12 cellular contexts compared by ENCODE assay signal in genomic region chr7:6012355-6013104, GRCh38. TPM values are rescaled to one million over a fixed set of nuclear protein-coding genes. Genes with fewer than 3 reads are reported as not detected.
DNase-seq lines count a peak whose midpoint lies in the region; ATAC-seq lines count a peak whose summit lies in the region.
"Had no signal": no experiment of that assay in that cellular context is flagged by ENCODE, and none has a peak within 500 bp of the region (broad histone marks: within the 10 kb centered on the region; RNA-seq: fewer than 3 reads in every experiment).

No MANE protein-coding gene starts in this region.

- no peak overlapping the region for H2AFZ ChIP-seq in GM23248

- no peaks in the 10 kb centered on the region for H3K9me3 ChIP-seq in GM23248 (ENCODE audit: low read depth)
- no peaks in the 10 kb centered on the region for H3K9me3 ChIP-seq in muscle layer of duodenum (ENCODE audit: control insufficient read depth in 1 of 2, low read length in 2 of 2)

- H3K9ac ChIP-seq in GM23248: peak overlapping the region; percentile 15; the same call in 1 of the 2 replicates

- H3K9me3 Mint-ChIP-seq in activated T-helper 17 cell treated with anti-CD3 and anti-CD28 coated beads, Interleukin-2, amount 50 U/mL, for 72 hours: no peaks in the 10 kb centered on the region
- H3K9me3 Mint-ChIP-seq: activated B cell treated with CpG ODN at 0.5 μM for 24 hours had no signal

- H3K4me2 ChIP-seq in GM23248 (ENCODE audit: unreplicated experiment): no peak overlapping the region

- peaks cover 6% of the 10 kb centered on the region for H3K4me1 Mint-ChIP-seq in activated T-helper 17 cell treated with anti-CD3 and anti-CD28 coated beads, Interleukin-2, amount 50 U/mL, for 72 hours

- no peaks in the 10 kb centered on the region for H3K27me3 ChIP-seq in GM23248 (replicated peaks; ENCODE audit: insufficient read depth)
- H3K27me3 ChIP-seq in muscle layer of duodenum (ENCODE audit: low read depth, low read length): no peaks in the 10 kb centered on the region
- H3K27me3 ChIP-seq: cardiac muscle cell had no signal

- peaks cover 60% of the 10 kb centered on the region for H3K36me3 Mint-ChIP-seq in activated T-helper 17 cell treated with anti-CD3 and anti-CD28 coated beads, Interleukin-2, amount 50 U/mL, for 72 hours (ENCODE audit: low read depth)

- DNase-seq in GM23248 (peak; percentile 55), EL (no peak)
- no peak for DNase-seq in NK-92 treated with Interleukin-12 subunit alpha and Interleukin-12 subunit beta, amount 100 ng/mL, for 24 hours (lab: John Stamatoyannopoulos, UW)
- DNase-seq: activated B cell treated with CpG ODN at 0.5 μM for 24 hours, DMS79 treated with DMSO at 0.1 percent for 48 hours, hypothalamus, KG1 had no signal

- no peaks in the 10 kb centered on the region for H3K9me2 ChIP-seq in GM23248 (ENCODE audit: insufficient read depth)

- no peaks in the 10 kb centered on the region for H4K20me1 ChIP-seq in GM23248 (ENCODE audit: insufficient read depth)

- peak overlapping the region; percentile 40 for H3K27ac ChIP-seq in GM23248
- H3K27ac ChIP-seq in muscle layer of duodenum (ENCODE audit: low read length): peak overlapping the region; percentile 47

- peak; percentile 1 for ATAC-seq in activated T-helper 17 cell treated with anti-CD3 and anti-CD28 coated beads, Interleukin-2, amount 50 U/mL, for 72 hours (replicated peaks)
- no peak for ATAC-seq in GM21723 (IDR thresholded peaks at IDR 0.05; ENCODE audit: unreplicated experiment)

- H3K79me2 ChIP-seq in GM23248 (ENCODE audit: insufficient read depth): peaks cover 74% of the 10 kb centered on the region

- peaks cover 26% of the 10 kb centered on the region for H3F3A ChIP-seq in GM23248 (ENCODE audit: insufficient read depth)

- in situ Hi-C loops in GM23248 (cut with MboI): loop anchor here (25.0 kb wide), 1 partner anchor 150 kb away; no protein-coding TSS in a partner anchor

- H3K27ac Mint-ChIP-seq in activated T-helper 17 cell treated with anti-CD3 and anti-CD28 coated beads, Interleukin-2, amount 50 U/mL, for 72 hours: peak overlapping the region; percentile 93
- H3K27ac Mint-ChIP-seq: activated B cell treated with CpG ODN at 0.5 μM for 24 hours had no signal

- H3K4me3 ChIP-seq in GM23248 (no peak overlapping the region), muscle layer of duodenum (ENCODE audit: low read depth in 1 of 2, low read length in 2 of 2) (no peak overlapping the region)
- H3K4me3 ChIP-seq: cardiac muscle cell had no signal

- WGBS in GM23248 (ENCODE audit: low coverage in 1 of 2, low lambda C conversion rate in 2 of 2, missing lambda C conversion rate in 2 of 2), 2 experiments: 77 to 81% methylated on average over 14 of the region's 14 CpGs

- no peaks in the 10 kb centered on the region for H3K27me3 Mint-ChIP-seq in activated T-helper 17 cell treated with anti-CD3 and anti-CD28 coated beads, Interleukin-2, amount 50 U/mL, for 72 hours
- H3K27me3 Mint-ChIP-seq: activated B cell treated with CpG ODN at 0.5 μM for 24 hours had no signal

- H3K36me3 ChIP-seq in GM23248 (ENCODE audit: low read depth) (0 out of 2 replicates have a peak, but pooled peaks cover 2% of the 10 kb centered on the region), muscle layer of duodenum (ENCODE audit: control insufficient read depth in 1 of 2, insufficient read depth in 2 of 2, low read length in 2 of 2) (peaks cover 15 to 25% of the 10 kb centered on the region in 2 donors)

- no peak overlapping the region for H3K4me3 Mint-ChIP-seq in activated T-helper 17 cell treated with anti-CD3 and anti-CD28 coated beads, Interleukin-2, amount 50 U/mL, for 72 hours
- H3K4me3 Mint-ChIP-seq: activated B cell treated with CpG ODN at 0.5 μM for 24 hours had no signal

- H3K4me1 ChIP-seq in GM23248 (ENCODE audit: insufficient read depth) (peaks cover 44% of the 10 kb centered on the region), muscle layer of duodenum (ENCODE audit: control insufficient read depth in 1 of 2, insufficient read depth in 2 of 2, low read length in 2 of 2) (peaks cover 0 to 40% of the 10 kb centered on the region in 2 donors)

RNA-seq across cellular contexts. Expression of gene AIMP2, which starts 3.5 kb away (rescaled TPM):
- 57.7 and 74.6 TPM in 2 replicates for total RNA-seq in GM23248 (2014; rRNA removed; shearing (Covaris generic))
- 78.1 and 82.8 TPM in 2 replicates for polyA plus RNA-seq in GM23248 (2016; fragmentation: Nextera tagmentation; extraction: Ambion mirVana)
- total RNA-seq in activated T-helper 17 cell treated with anti-CD3 and anti-CD28 coated beads, Interleukin-2, amount 50 U/mL, for 72 hours: 10 to 100 TPM; 21.5 to 45.2 TPM

RNA-seq across cellular contexts. Expression of gene PMS2, which starts 3.7 kb away (rescaled TPM):
- 12.8 and 17.1 TPM in 2 replicates for total RNA-seq in GM23248 (2014; rRNA removed; shearing (Covaris generic))
- 7.4 and 8.9 TPM in 2 replicates for polyA plus RNA-seq in GM23248 (2016; fragmentation: Nextera tagmentation; extraction: Ambion mirVana)
- 10 to 100 TPM; 17.4 to 20.6 TPM for total RNA-seq in activated T-helper 17 cell treated with anti-CD3 and anti-CD28 coated beads, Interleukin-2, amount 50 U/mL, for 72 hours

RNA-seq across cellular contexts. Expression of gene ANKRD61, which starts 18.6 kb away (rescaled TPM):
- not detected in 2 replicates for total RNA-seq in GM23248 (2014; rRNA removed; shearing (Covaris generic))
- 0.24 and 0.41 TPM in 2 replicates for polyA plus RNA-seq in GM23248 (2016; fragmentation: Nextera tagmentation; extraction: Ambion mirVana)
- total RNA-seq in activated T-helper 17 cell treated with anti-CD3 and anti-CD28 coated beads, Interleukin-2, amount 50 U/mL, for 72 hours: under 1 TPM in 1 of 2 donors, not detected in 1; 0.26 TPM
- total RNA-seq: activated B cell treated with CpG ODN at 0.5 μM for 24 hours had no signal
- polyA plus RNA-seq: cardiac muscle cell had no signal

RNA-seq across cellular contexts. Expression of gene RSPH10B, which starts 42.0 kb away (rescaled TPM):
- not detected in 2 replicates for total RNA-seq in GM23248 (2014; rRNA removed; shearing (Covaris generic))
- not detected in 2 replicates for polyA plus RNA-seq in GM23248 (2016; fragmentation: Nextera tagmentation; extraction: Ambion mirVana)
- total RNA-seq in activated T-helper 17 cell treated with anti-CD3 and anti-CD28 coated beads, Interleukin-2, amount 50 U/mL, for 72 hours: 1 to 10 TPM in 1 of 2 donors, under 1 TPM in 1; 0.11 to 2.2 TPM
- total RNA-seq: activated B cell treated with CpG ODN at 0.5 μM for 24 hours, posterior vena cava had no signal
- polyA plus RNA-seq: cardiac muscle cell had no signal

RNA-seq across cellular contexts. Expression of gene EIF2AK1, which starts 46.4 kb away (rescaled TPM):
- total RNA-seq in GM23248 (2014; rRNA removed; shearing (Covaris generic)): 103 and 173 TPM in 2 replicates
- polyA plus RNA-seq in GM23248 (2016; fragmentation: Nextera tagmentation; extraction: Ambion mirVana): 102 and 113 TPM in 2 replicates
- total RNA-seq in activated T-helper 17 cell treated with anti-CD3 and anti-CD28 coated beads, Interleukin-2, amount 50 U/mL, for 72 hours: 100 to 1,000 TPM; 116 to 117 TPM
